ENCODE assay signal across 13 cellular contexts in genomic region chr17:16941072-16941641, GRCh38. TPM values are rescaled to one million over a fixed set of nuclear protein-coding genes. Genes with fewer than 3 reads are reported as not detected.
DNase-seq lines count a peak whose midpoint lies in the region; ATAC-seq and TF ChIP-seq lines count a peak whose summit lies in the region.
"Had no signal": no experiment of that assay in that cellular context is flagged by ENCODE, and none has a peak within 500 bp of the region (broad histone marks: within the 10 kb centered on the region; RNA-seq: fewer than 3 reads in every experiment).

No MANE protein-coding gene starts in this region.

- intact Hi-C loops in activated B cell treated with CpG ODN at 0.5 μM for 24 hours (cut with micrococcal nuclease), result no loop called here
- intact Hi-C loops in stomach (cut with DNase I; ENCODE audit: low total_unique reads), result no loop called here

- H3K9me3 ChIP-seq in H9 (ENCODE audit: control insufficient read depth, low read depth, low read length) (no peaks in the 10 kb centered on the region), stomach (no peaks in the 10 kb centered on the region)
- H3K9me3 ChIP-seq: SJCRH30 had no signal

- no peaks in the 10 kb centered on the region; a peak in 1 of 5 replicates for H3K9me3 Mint-ChIP-seq in H9
- no peaks in the 10 kb centered on the region for H3K9me3 Mint-ChIP-seq in activated B cell treated with CpG ODN at 0.5 μM for 24 hours
- H3K9me3 Mint-ChIP-seq: CD8-positive, alpha-beta T cell had no signal

- no peak for TF ChIP-seq EP300 in stomach (IDR thresholded peaks at IDR 0.05)

- peaks cover 2% of the 10 kb centered on the region; the same call in 1 of the 2 replicates for H3K27me3 Mint-ChIP-seq in H9 (ENCODE audit: low read depth)
- no peaks in the 10 kb centered on the region for H3K27me3 Mint-ChIP-seq in activated B cell treated with CpG ODN at 0.5 μM for 24 hours

- H2BK5ac ChIP-seq in H9 (ENCODE audit: insufficient read length, low read length) (no peak overlapping the region), mesendoderm (ENCODE audit: low read length) (peak overlapping the region; percentile 38)

- no peak overlapping the region for H4K91ac ChIP-seq in H9 (ENCODE audit: insufficient read length, low read depth, low read length)

- H3K23ac ChIP-seq in H9 (ENCODE audit: insufficient read length, low read depth, low read length), result no peak overlapping the region
- no peak overlapping the region for H3K23ac ChIP-seq in mesendoderm (ENCODE audit: low read length)

- no peak overlapping the region for H2BK120ac ChIP-seq in H9 (ENCODE audit: low read depth, low read length, poor library complexity, severe bottlenecking)
- H2BK120ac ChIP-seq in mesendoderm (ENCODE audit: low read depth, low read length), result peak overlapping the region; percentile 7

- no peak overlapping the region for H4K5ac ChIP-seq in H9 (ENCODE audit: insufficient read length, low read depth, low read length)
- H4K5ac ChIP-seq in mesendoderm (ENCODE audit: low read length), result no peak overlapping the region

- DNase-seq in H9 (peak; percentile 26), activated B cell treated with CpG ODN at 0.5 μM for 24 hours (no peak), mesendoderm (no peak), stomach (peak; percentile 13), NCI-H1092 (lab: John Stamatoyannopoulos, UW) (no peak), kidney glomerular epithelial cell (lab: John Stamatoyannopoulos, UW) (no peak)
- no peak for DNase-seq in stimulated activated CD8-positive, alpha-beta memory T cell treated with anti-CD3 and anti-CD28 coated beads, Interleukin-4, amount 100 ng/mL, for 48 hours
- DNase-seq: GOT3; NCI-H187; NK-92 treated with Interleukin-12 subunit alpha and Interleukin-12 subunit beta, amount 100 ng/mL, for 24 hours; OCI-M1 had no signal

- no peaks in the 10 kb centered on the region for H3K27me3 ChIP-seq in H9 (ENCODE audit: insufficient read depth, low read length)
- H3K27me3 ChIP-seq in mesendoderm (ENCODE audit: insufficient read depth, low read length, poor library complexity), result no peaks in the 10 kb centered on the region
- peaks cover 0 to 47% (median 0%) of the 10 kb centered on the region in 3 donors for H3K27me3 ChIP-seq in stomach

- H4K8ac ChIP-seq in H9 (replicated peaks; ENCODE audit: insufficient read length, low read depth, low read length) (no peak overlapping the region), mesendoderm (ENCODE audit: low read depth, low read length) (no peak overlapping the region)

- H3K36me3 Mint-ChIP-seq in H9 (ENCODE audit: insufficient read depth in 1 of 3, low read depth in 3 of 3), result peaks cover 0 to 2% (median 0%) of the 10 kb centered on the region in 3 experiments; a peak in 2 of 7 replicates
- peaks cover 88% of the 10 kb centered on the region for H3K36me3 Mint-ChIP-seq in activated B cell treated with CpG ODN at 0.5 μM for 24 hours (ENCODE audit: low read depth)
- H3K36me3 Mint-ChIP-seq: CD8-positive, alpha-beta T cell had no signal

- H3K9ac ChIP-seq in H9 (ENCODE audit: extremely low read depth, insufficient read length, low read length) (no peak overlapping the region), mesendoderm (ENCODE audit: low read length) (no peak overlapping the region)

- H3K4me2 ChIP-seq in H9 (ENCODE audit: insufficient read depth, insufficient read length, low read length) (no peak overlapping the region), mesendoderm (ENCODE audit: low read length) (no peak overlapping the region)

- TF ChIP-seq POLR2A in stomach (IDR thresholded peaks at IDR 0.05), result no peak

- no peak overlapping the region for H2AK5ac ChIP-seq in H9 (ENCODE audit: insufficient read length, low read length)
- H2AK5ac ChIP-seq in mesendoderm (ENCODE audit: low read length), result peak overlapping the region; percentile 9

- H3K4ac ChIP-seq in H9 (ENCODE audit: low read depth, low read length) (no peak overlapping the region), mesendoderm (ENCODE audit: low read depth, low read length) (peak overlapping the region; percentile 5)

- H2BK20ac ChIP-seq in H9 (ENCODE audit: low read depth, low read length, poor library complexity, severe bottlenecking), result no peak overlapping the region

- H3K79me1 ChIP-seq in H9 (ENCODE audit: insufficient read depth, low read depth, low read length, poor library complexity, severe bottlenecking) (no peaks in the 10 kb centered on the region), mesendoderm (ENCODE audit: low read length) (peaks cover 3% of the 10 kb centered on the region)

- TF ChIP-seq CTCF in H9 (conservative IDR thresholded peaks at IDR 0.05) (no peak), activated B cell treated with CpG ODN at 0.5 μM for 24 hours (IDR thresholded peaks at IDR 0.05) (no peak), stomach (IDR thresholded peaks at IDR 0.05) (no peak)

- H4K20me1 ChIP-seq in H9 (ENCODE audit: control insufficient read depth, insufficient read depth, insufficient read length), result no peaks in the 10 kb centered on the region

- CTCF ChIA-PET in activated B cell treated with CpG ODN at 0.5 μM for 24 hours (lab: Charles Lee), result interaction anchor here (1.2 kb wide), 1 partner anchor 52 kb away, joined by 3 read pairs; no protein-coding TSS in a partner anchor

- no peak overlapping the region for H3K56ac ChIP-seq in H9 (ENCODE audit: insufficient read length, low read depth, low read length)
- peak overlapping the region; percentile 40 for H3K56ac ChIP-seq in mesendoderm (ENCODE audit: low read length)

- peaks cover 32 to 33% of the 10 kb centered on the region in 2 experiments for H3K4me1 Mint-ChIP-seq in H9
- H3K4me1 Mint-ChIP-seq in activated B cell treated with CpG ODN at 0.5 μM for 24 hours, result peaks cover 41% of the 10 kb centered on the region

- no peaks in the 10 kb centered on the region for H3K79me2 ChIP-seq in H9 (ENCODE audit: insufficient read depth, low read length)
- H3K79me2 ChIP-seq in mesendoderm (ENCODE audit: control insufficient read depth, insufficient read depth, low read length), result peaks cover 2% of the 10 kb centered on the region

- WGBS in H9 (ENCODE audit: extremely low coverage, insufficient read length, low lambda C conversion rate), result no CpG with 5 or more reads among the region's 10 CpGs
- WGBS in mesendoderm (ENCODE audit: extremely low coverage, insufficient coverage, low lambda C conversion rate), result no CpG with 5 or more reads among the region's 10 CpGs
- 86 to 96% (median 92%) methylated on average over 10 of the region's 10 CpGs for WGBS in stomach, 5 donors

- H2BK15ac ChIP-seq in H9 (ENCODE audit: low read depth, low read length), result no peak overlapping the region
- no peak overlapping the region for H2BK15ac ChIP-seq in mesendoderm (replicated peaks; ENCODE audit: low read depth)

- no peak overlapping the region; a peak in 1 of 7 replicates for H3K27ac Mint-ChIP-seq in H9
- peak overlapping the region; percentile 37 for H3K27ac Mint-ChIP-seq in activated B cell treated with CpG ODN at 0.5 μM for 24 hours
- H3K27ac Mint-ChIP-seq: CD8-positive, alpha-beta T cell had no signal

- H3K4me1 ChIP-seq in H9 (ENCODE audit: insufficient read depth, low read length) (peaks cover 5% of the 10 kb centered on the region; the same call in 1 of the 2 replicates), mesendoderm (ENCODE audit: control insufficient read depth, low read depth, low read length) (peaks cover 16% of the 10 kb centered on the region), stomach (no peaks in the 10 kb centered on the region)
- H3K4me1 ChIP-seq: SJCRH30 had no signal

- H2AFZ ChIP-seq in H9 (ENCODE audit: low read length), result no peak overlapping the region

- H3K36me3 ChIP-seq in mesendoderm (ENCODE audit: control insufficient read depth, insufficient read depth, low read length), result no peaks in the 10 kb centered on the region
- no peaks in the 10 kb centered on the region for H3K36me3 ChIP-seq in stomach
- H3K36me3 ChIP-seq: SJCRH30 had no signal

- ATAC-seq in activated B cell treated with CpG ODN at 0.5 μM for 24 hours (ENCODE audit: low read depth), result no peak
- ATAC-seq: CD8-positive, alpha-beta T cell had no signal

- no peaks in the 10 kb centered on the region for H3K23me2 ChIP-seq in H9 (ENCODE audit: insufficient read length, low read depth, low read length, poor library complexity, severe bottlenecking)

- H2BK12ac ChIP-seq in H9 (ENCODE audit: insufficient read length, low read depth, low read length), result no peak overlapping the region

- H3K4me3 ChIP-seq in mesendoderm (ENCODE audit: low read length) (no peak overlapping the region), stomach (no peak overlapping the region)
- H3K4me3 ChIP-seq: SJCRH30 had no signal

- H3K4me3 Mint-ChIP-seq in H9 (no peak overlapping the region), activated B cell treated with CpG ODN at 0.5 μM for 24 hours (no peak overlapping the region)
- H3K4me3 Mint-ChIP-seq: CD8-positive, alpha-beta T cell had no signal

- no peak overlapping the region for H3K27ac ChIP-seq in H9 (ENCODE audit: insufficient read length, low read depth, low read length)
- H3K27ac ChIP-seq in mesendoderm (ENCODE audit: low read depth, low read length), result no peak overlapping the region
- H3K27ac ChIP-seq in stomach, result no peak overlapping the region
- H3K27ac ChIP-seq: SJCRH30 had no signal

- H3K18ac ChIP-seq in H9 (ENCODE audit: insufficient read length, low read depth, low read length) (no peak overlapping the region), mesendoderm (ENCODE audit: low read length) (no peak overlapping the region)

- H3T11ph ChIP-seq in H9 (ENCODE audit: low read length), result no peak overlapping the region

- POLR2A ChIA-PET in activated B cell treated with CpG ODN at 0.5 μM for 24 hours (lab: Charles Lee), result interaction anchor here (1.1 kb wide), 1 partner anchor 47 kb away, joined by 3 read pairs; no protein-coding TSS in a partner anchor

- no peak overlapping the region for H3K14ac ChIP-seq in H9 (ENCODE audit: insufficient read depth, low read length)

RNA-seq across cellular contexts. Expression of gene TNFRSF13B, which starts 30.8 kb away (rescaled TPM):
- total RNA-seq in H9 (2021) (0.11 and 0.28 TPM in 2 replicates), activated B cell treated with CpG ODN at 0.5 μM for 24 hours (316 and 342 TPM in 2 replicates), stomach (under 1 TPM in 1 of 5 donors, not detected in 4; 0.37 TPM)
- 0.95 TPM for polyA plus RNA-seq in mesendoderm (2013, experiment 1 of 2)
- 0.81 TPM for polyA plus RNA-seq in mesendoderm (2013, experiment 2 of 2)
- 1 to 10 TPM in 2 of 3 donors, under 1 TPM in 1; 0.25 to 1.8 (median 1.8) TPM for polyA plus RNA-seq in stomach
- total RNA-seq: CD8-positive, alpha-beta T cell; SJCRH30 had no signal

Comparison
In these comparisons a context has a peak if more than half of its experiments do, and no peak if none do; other contexts are left out.
1. DNase-seq: peak in H9 (single experiment) and stomach (single experiment); none in activated B cell treated with CpG ODN at 0.5 μM for 24 hours (single experiment), mesendoderm (single experiment), NCI-H1092 (single experiment), stimulated activated CD8-positive, alpha-beta memory T cell treated with anti-CD3 and anti-CD28 coated beads, Interleukin-4, amount 100 ng/mL, for 48 hours (single experiment) and kidney glomerular epithelial cell (single experiment).
2. RNA of gene TNFRSF13B, which starts 30.8 kb away (total RNA-seq): 316 to 342 TPM in activated B cell treated with CpG ODN at 0.5 μM for 24 hours; 0.11 to 0.28 TPM in H9 and 0.37 TPM in stomach; every median in the first group is over 100 times any median in the second.